ENCODE assay signal across 8 cellular contexts in genomic region chr10:97498076-97498840, GRCh38. TPM values are rescaled to one million over a fixed set of nuclear protein-coding genes. Genes with fewer than 3 reads are reported as not detected.
DNase-seq lines count a peak whose midpoint lies in the region; ATAC-seq and TF ChIP-seq lines count a peak whose summit lies in the region.

MMS19 (minus strand) TSS chr10:97498422; CDS start chr10:97498384, 38 bp downstream.

- WGBS in HUES64 = under 1% methylated on average over 73 of the region's 73 CpGs

- H3K36me3 ChIP-seq in HUES64 (ENCODE audit: insufficient read depth, low read length) (no peaks in the 10 kb centered on the region), OCI-LY1 (ENCODE audit: insufficient read depth, low read length) (no peaks in the 10 kb centered on the region)

- no peaks in the 10 kb centered on the region for H3K9me2 ChIP-seq in OCI-LY1 (ENCODE audit: low read depth, low read length)

- H3K9me3 ChIP-seq in HUES64 (ENCODE audit: insufficient read depth, low read depth, low read length) = no peaks in the 10 kb centered on the region
- H3K9me3 ChIP-seq in OCI-LY1 (ENCODE audit: low read length) = no peaks in the 10 kb centered on the region

- no peak within 1 kb of the TSS for H2AFZ ChIP-seq in OCI-LY1 (ENCODE audit: low read length)

- H3K4me1 Mint-ChIP-seq in Calu3 (ENCODE audit: low read depth, unreplicated experiment) = peaks cover 15% of the 10 kb centered on the region
- H3K4me1 Mint-ChIP-seq in endothelial cell (ENCODE audit: unreplicated experiment) = peaks cover 54% of the 10 kb centered on the region

- H4K20me1 ChIP-seq in OCI-LY1 (ENCODE audit: insufficient read depth, low read length) = no peaks in the 10 kb centered on the region

- H3K4me2 ChIP-seq in OCI-LY1 (ENCODE audit: low read length) = peak within 1 kb of the TSS; percentile 70

- no TSS peak for BruUV-seq in Calu3 (replicated peaks; lab: Mats Ljungman, UMichigan)

- peak within 1 kb of the TSS; percentile 85 for H3K27ac Mint-ChIP-seq in Calu3 (ENCODE audit: unreplicated experiment)
- peak within 1 kb of the TSS; percentile 85 for H3K27ac Mint-ChIP-seq in endothelial cell (ENCODE audit: unreplicated experiment)

- peaks cover 24% of the 10 kb centered on the region for H3K27me3 ChIP-seq in HUES64 (ENCODE audit: insufficient read depth, low read length)
- H3K27me3 ChIP-seq in OCI-LY1 (ENCODE audit: insufficient read depth, low read length) = no peaks in the 10 kb centered on the region

- peaks cover 35% of the 10 kb centered on the region for H3K4me1 ChIP-seq in HUES64 (ENCODE audit: insufficient read depth, low read length)
- H3K4me1 ChIP-seq in OCI-LY1 (ENCODE audit: insufficient read depth, low read length, severe bottlenecking) = peaks cover 37% of the 10 kb centered on the region

- DNase-seq in Calu3 (peak; percentile 99), endothelial cell (ENCODE audit: low spot score) (peak; percentile 100), middle frontal gyrus (ENCODE audit: extremely low spot score, low spot score) (peak; percentile 93)
- DNase-seq in activated CD8-positive, alpha-beta memory T cell treated with anti-CD3 and anti-CD28 coated beads, Interleukin-2, amount 50 U/mL, for 4 hours = peak; percentile 99
- DNase-seq in stimulated activated CD8-positive, alpha-beta memory T cell treated with anti-CD3 and anti-CD28 coated beads, Interleukin-2, amount 100 ng/mL, for 48 hours (ENCODE audit: low read depth in 2 of 2) = peak; percentile 99 to 100

- H3K9ac ChIP-seq in HUES64 (ENCODE audit: low read depth, low read length) (peak within 1 kb of the TSS; percentile 89), OCI-LY1 (ENCODE audit: low read length) (peak within 1 kb of the TSS; percentile 77)

- ATAC-seq in GM21447 (IDR thresholded peaks at IDR 0.05; ENCODE audit: unreplicated experiment) = peak; percentile 89

- TF ChIP-seq CTCF in Calu3 (IDR thresholded peaks at IDR 0.05; ENCODE audit: unreplicated experiment) (no peak), OCI-LY1 (IDR thresholded peaks at IDR 0.05; ENCODE audit: low read length) (no peak), endothelial cell (IDR thresholded peaks at IDR 0.05; ENCODE audit: unreplicated experiment) (peak; percentile 36)

- H3K36me3 Mint-ChIP-seq in Calu3 (ENCODE audit: insufficient read depth, unreplicated experiment) (peaks cover 35% of the 10 kb centered on the region), endothelial cell (ENCODE audit: low read depth, unreplicated experiment) (peaks cover 7% of the 10 kb centered on the region)

- H3K27me3 Mint-ChIP-seq in Calu3 (ENCODE audit: unreplicated experiment) = no peaks in the 10 kb centered on the region
- H3K27me3 Mint-ChIP-seq in endothelial cell (ENCODE audit: unreplicated experiment) = peaks cover 25% of the 10 kb centered on the region

- H3F3A ChIP-seq in OCI-LY1 (ENCODE audit: insufficient read depth, low read length) = no peaks in the 10 kb centered on the region

- CTCF ChIA-PET in Calu3 (lab: Charles Lee) = interaction anchor here (1.4 to 1.6 kb wide), 2 partner anchors 20 to 73 kb away, joined by 5 to 6 read pairs; partner anchors contain the start of gene ANKRD2

- peak within 1 kb of the TSS; percentile 98 for H3K4me3 Mint-ChIP-seq in Calu3 (ENCODE audit: low read depth, unreplicated experiment)
- peak within 1 kb of the TSS; percentile 95 for H3K4me3 Mint-ChIP-seq in endothelial cell (ENCODE audit: unreplicated experiment)

- H3K4me3 ChIP-seq in HUES64 (ENCODE audit: low read length) = peak within 1 kb of the TSS; percentile 77
- peak within 1 kb of the TSS; percentile 77 for H3K4me3 ChIP-seq in OCI-LY1 (ENCODE audit: low read depth, low read length, poor library complexity, severe bottlenecking)

- H3K9me3 Mint-ChIP-seq in Calu3 (ENCODE audit: low read depth, unreplicated experiment) (no peaks in the 10 kb centered on the region), endothelial cell (ENCODE audit: unreplicated experiment) (no peaks in the 10 kb centered on the region)

- H3K79me2 ChIP-seq in OCI-LY1 (ENCODE audit: insufficient read depth, low read length) = peaks cover 37% of the 10 kb centered on the region

- H3K27ac ChIP-seq in HUES64 (ENCODE audit: low read depth, low read length) (peak within 1 kb of the TSS; percentile 86), OCI-LY1 (ENCODE audit: low read depth, low read length, poor library complexity, severe bottlenecking) (peak within 1 kb of the TSS; percentile 68)

- intact Hi-C loops in Calu3 (cut with micrococcal nuclease; ENCODE audit: unreplicated experiment) = no loop called here

RNA-seq across cellular contexts. Expression of gene MMS19, which starts in this region (rescaled TPM):
- total RNA-seq in Calu3 (2022) (39.8 and 46.5 TPM in 2 replicates), endothelial cell (ENCODE audit: unreplicated experiment) (127 TPM)
- polyA plus RNA-seq in HUES64 (2013, experiment 1 of 2) = 81.8 TPM
- 92.4 TPM for polyA plus RNA-seq in HUES64 (2013, experiment 2 of 2)

Comparison
In these comparisons a context has a peak if more than half of its experiments do, and no peak if none do; other contexts are left out.
1. Peak in every context shown above with its lines: DNase-seq, ATAC-seq, H3K4me3 ChIP-seq and H3K27ac ChIP-seq.